ENCODE assay signal across 8 cellular contexts in genomic region chr10:132331956-132332749, GRCh38. TPM values are rescaled to one million over a fixed set of nuclear protein-coding genes. Genes with fewer than 3 reads are reported as not detected.
DNase-seq lines count a peak whose midpoint lies in the region; ATAC-seq and TF ChIP-seq lines count a peak whose summit lies in the region.

Gene LRRC27 (plus strand): TSS chr10:132332193. CDS start chr10:132333525, 1,332 bp downstream.

- TF ChIP-seq CTCF in GM13976 (IDR thresholded peaks at IDR 0.05; ENCODE audit: borderline replicate concordance, control extremely low read depth, extremely low read depth, insufficient read depth, missing control alignments), result no peak
- TF ChIP-seq CTCF in adrenal gland (IDR thresholded peaks at IDR 0.05), result no peak
- no peak for TF ChIP-seq CTCF in heart left ventricle (IDR thresholded peaks at IDR 0.05)
- no peak for TF ChIP-seq CTCF in transverse colon (IDR thresholded peaks at IDR 0.05)

- H3K4me1 ChIP-seq in adrenal gland (replicated peaks in 1 of 2), result peaks cover 29 to 47% of the 10 kb centered on the region in 2 donors
- peaks cover 4 to 53% (median 32%) of the 10 kb centered on the region in 12 donors for H3K4me1 ChIP-seq in heart left ventricle
- H3K4me1 ChIP-seq in transverse colon, result peaks cover 0 to 34% (median 14%) of the 10 kb centered on the region in 4 donors

- H3K27ac ChIP-seq in adrenal gland (peak within 1 kb of the TSS in 4 of 5 donors; percentile 79 to 89 (median 84)), heart left ventricle (peak within 1 kb of the TSS; percentile 19 to 94 (median 88)), transverse colon (peak within 1 kb of the TSS; percentile 88 to 89 (median 88))

- H3K36me3 ChIP-seq in adrenal gland (replicated peaks in 1 of 2) (no peaks in the 10 kb centered on the region), heart left ventricle (peaks cover 0 to 15% (median 0%) of the 10 kb centered on the region in 9 donors), transverse colon (no peaks in the 10 kb centered on the region)

- in situ Hi-C loops in GM13976 (cut with MboI; ENCODE audit: low sequenced_read_pairs, unreplicated experiment) (no loop called here), transverse colon (cut with MboI; ENCODE audit: low pct_ligation_motif_present in 1 of 4, low pct_unique_long_range_greater_than_20kb in 1 of 4, low sequenced_read_pairs in 3 of 4) (loop anchor here in 1 of 4 donors (25.0 kb wide), 1 partner anchor 95 kb away; no protein-coding TSS in a partner anchor)

- H3K9me3 ChIP-seq in adrenal gland (replicated peaks in 1 of 3) (no peaks in the 10 kb centered on the region), heart left ventricle (no peaks in the 10 kb centered on the region), transverse colon (no peaks in the 10 kb centered on the region)

- intact Hi-C loops in adrenal gland (cut with DNase I), result no loop called here
- intact Hi-C loops in heart left ventricle (cut with DNase I), result loop anchor here in 4 of 10 donors (1.0 to 2.0 kb wide), 3 partner anchors 21 to 24 kb away; no protein-coding TSS in a partner anchor
- intact Hi-C loops in transverse colon (cut with DNase I; ENCODE audit: low total_unique reads), result no loop called here

- no peak for TF ChIP-seq EP300 in transverse colon (IDR thresholded peaks at IDR 0.05; ENCODE audit: low read depth)

- H3K4me3 ChIP-seq in adrenal gland (peak within 1 kb of the TSS; percentile 12 to 95 (median 60)), heart left ventricle (peak within 1 kb of the TSS; percentile 57 to 91 (median 84)), transverse colon (peak within 1 kb of the TSS; percentile 43 to 77 (median 61))

- DNase-seq in GM13976 (ENCODE audit: low spot score) (peak; percentile 98), NCI-H1436 (lab: John Stamatoyannopoulos, UW) (peak; percentile 99), SW480 (ENCODE audit: low spot score) (peak; percentile 92), adrenal gland (peak; percentile 98 to 100 (median 99)), heart left ventricle (peak; percentile 99 to 100 (median 99)), pons (ENCODE audit: low spot score) (peak; percentile 92), transverse colon (peak; percentile 99)

- no peak for TF ChIP-seq POLR2A in adrenal gland (IDR thresholded peaks at IDR 0.05)
- TF ChIP-seq POLR2A in heart left ventricle (IDR thresholded peaks at IDR 0.05), result no peak
- TF ChIP-seq POLR2A in transverse colon (IDR thresholded peaks at IDR 0.05), result peak; percentile 36

- 3 to 18% (median 4%) methylated on average over 9 to 71 of the region's 71 CpGs for WGBS in adrenal gland, 4 donors
- 4 to 7% (median 5%) methylated on average over 21 to 70 of the region's 71 CpGs for WGBS in heart left ventricle, 4 donors
- 4 to 33% methylated on average over 1 to 26 of the region's 71 CpGs for WGBS in transverse colon (ENCODE audit: low coverage in 1 of 2), 2 donors

- H3K27me3 ChIP-seq in adrenal gland (no peaks in the 10 kb centered on the region), heart left ventricle (no peaks in the 10 kb centered on the region), transverse colon (no peaks in the 10 kb centered on the region)

- peak; percentile 65 for ATAC-seq in HG02852 (IDR thresholded peaks at IDR 0.05; ENCODE audit: unreplicated experiment)
- peak; percentile 91 to 93 (median 93) for ATAC-seq in heart left ventricle

RNA-seq across cellular contexts. Expression of gene LRRC27, which starts in this region (rescaled TPM):
- total RNA-seq in adrenal gland, result 10 to 100 TPM in 4 of 8 donors, 1 to 10 TPM in 4; 6.5 to 17.6 (median 10.5) TPM
- polyA plus RNA-seq in adrenal gland, result 10 to 100 TPM in 2 of 3 donors, 1 to 10 TPM in 1; 7.0 to 12.1 (median 10.1) TPM
- 1 to 10 TPM; 2.6 to 8.9 (median 5.0) TPM for total RNA-seq in heart left ventricle
- polyA plus RNA-seq in heart left ventricle, result 1 to 10 TPM; 5.1 to 7.6 TPM
- 10 to 100 TPM in 1 of 4 donors, 1 to 10 TPM in 2, not detected in 1; 5.9 to 69.5 (median 8.3) TPM for total RNA-seq in transverse colon

Comparison
In these comparisons a context has a peak if more than half of its experiments do, and no peak if none do; other contexts are left out.
1. Peak in every context shown above with its lines: DNase-seq, ATAC-seq, H3K4me3 ChIP-seq and H3K27ac ChIP-seq.